Comparison of ENCODE assay signal across 8 cellular contexts in genomic region chr12:90945070-90945649, GRCh38. TPM values are rescaled to one million over a fixed set of nuclear protein-coding genes. Genes with fewer than 3 reads are reported as not detected.
DNase-seq lines count a peak whose midpoint lies in the region; ATAC-seq and TF ChIP-seq lines count a peak whose summit lies in the region.

No MANE protein-coding gene starts in this region.

- H3K27me3 ChIP-seq in BJ (ENCODE audit: control insufficient read depth, insufficient read depth, low read length) = no peaks in the 10 kb centered on the region
- H3K27me3 ChIP-seq in parathyroid adenoma (ENCODE audit: control insufficient read depth, insufficient read depth, low read length) = no peaks in the 10 kb centered on the region

- H3K4me1 ChIP-seq in parathyroid adenoma = no peaks in the 10 kb centered on the region

- H3K27ac ChIP-seq in parathyroid adenoma = no peak overlapping the region

- peak; percentile 72 for ATAC-seq in GM18870 (IDR thresholded peaks at IDR 0.05; ENCODE audit: unreplicated experiment)
- ATAC-seq in HG03139 (IDR thresholded peaks at IDR 0.05; ENCODE audit: unreplicated experiment) = peak; percentile 68
- ATAC-seq in omental fat pad (ENCODE audit: low FRiP score) = no peak

- CTCF ChIA-PET in BJ (lab: Yijun Ruan, JAX) = interaction anchor here (0.5 to 2.4 kb wide), 13 partner anchors 8 to 1621 kb away, joined by 3 to 11 read pairs (median 4); no protein-coding TSS in a partner anchor

- H3K4me3 ChIP-seq in BJ (ENCODE audit: low read depth, low read length) (no peak overlapping the region), parathyroid adenoma (ENCODE audit: low read depth, low read length) (no peak overlapping the region)

- H3K4me2 ChIP-seq in parathyroid adenoma (ENCODE audit: low read length) = no peak overlapping the region

- TF ChIP-seq CTCF in BJ (IDR thresholded peaks at IDR 0.05; ENCODE audit: insufficient read depth, low read depth, low read length) (peak; percentile 39; the same call in 1 of the 2 replicates), parathyroid adenoma (IDR thresholded peaks at IDR 0.05) (peak; percentile 35), omental fat pad (IDR thresholded peaks at IDR 0.05) (no peak)

- H3K36me3 ChIP-seq in BJ (ENCODE audit: control insufficient read depth, insufficient read depth, low read length) (no peaks in the 10 kb centered on the region), parathyroid adenoma (ENCODE audit: control insufficient read depth, insufficient read depth, low read length) (no peaks in the 10 kb centered on the region)

- H3K79me2 ChIP-seq in parathyroid adenoma = no peaks in the 10 kb centered on the region

- no peak overlapping the region for H3K9ac ChIP-seq in parathyroid adenoma

- H2AFZ ChIP-seq in parathyroid adenoma = no peak overlapping the region

- DNase-seq in BJ (ENCODE audit: low read depth) (no peak), NCI-H774 (lab: John Stamatoyannopoulos, UW) (peak; percentile 33), dermis blood vessel endothelial cell (peak; percentile 48), iPS-NIHi7 (ENCODE audit: extremely low spot score) (no peak), omental fat pad (ENCODE audit: low spot score) (no peak)

- H3K9me3 ChIP-seq in parathyroid adenoma (ENCODE audit: control insufficient read depth, low read length) = no peaks in the 10 kb centered on the region

- POLR2A ChIA-PET in BJ (lab: Charles Lee) = interaction anchor here (0.6 kb wide), 1 partner anchor 1236 kb away, joined by 3 read pairs; no protein-coding TSS in a partner anchor

RNA-seq across cellular contexts. Expression of gene CCER1, which starts 9.8 kb away (rescaled TPM):
- not detected in 2 replicates for polyA plus RNA-seq in BJ (2011; rRNA removed)
- not detected in 2 replicates for polyA minus RNA-seq in BJ (2011; rRNA and poly(A)+ RNA removed)
- not detected in 2 replicates for total RNA-seq in dermis blood vessel endothelial cell
- total RNA-seq in omental fat pad = not detected

RNA-seq across cellular contexts. Expression of gene EPYC, which starts 59.6 kb away (rescaled TPM):
- 0.17 TPM in 1 of 2 replicates, not detected in the other for polyA plus RNA-seq in BJ (2011; rRNA removed)
- polyA minus RNA-seq in BJ (2011; rRNA and poly(A)+ RNA removed) = not detected in 2 replicates
- total RNA-seq in dermis blood vessel endothelial cell (not detected in 2 replicates), omental fat pad (not detected)

Comparison
In these comparisons a context has a peak if more than half of its experiments do, and no peak if none do; other contexts are left out.
1. DNase-seq: peak in NCI-H774 (single experiment) and dermis blood vessel endothelial cell (single experiment); none in BJ (single experiment), iPS-NIHi7 (single experiment) and omental fat pad (single experiment).
2. CTCF ChIP-seq: peak in BJ (single experiment) and parathyroid adenoma (single experiment); none in omental fat pad (0 of 3).